9 cellular contexts compared by ENCODE assay signal in genomic region chr9:133029994-133030316, GRCh38. TPM values are rescaled to one million over a fixed set of nuclear protein-coding genes. Genes with fewer than 3 reads are reported as not detected.
DNase-seq lines count a peak whose midpoint lies in the region; ATAC-seq and TF ChIP-seq lines count a peak whose summit lies in the region.
"Had no signal": no experiment of that assay in that cellular context is flagged by ENCODE, and none has a peak within 500 bp of the region (broad histone marks: within the 10 kb centered on the region; RNA-seq: fewer than 3 reads in every experiment).

No MANE protein-coding gene starts in this region.

- H3K36me3 ChIP-seq in GM06990 (ENCODE audit: control insufficient read depth, insufficient read depth, low read length), result peaks cover 2% of the 10 kb centered on the region; the same call in 1 of the 2 replicates
- H3K36me3 ChIP-seq in breast epithelium, result no peaks in the 10 kb centered on the region

- no peaks in the 10 kb centered on the region for H3K9me3 ChIP-seq in breast epithelium

- H3K4me3 ChIP-seq in GM06990 (replicated peaks; ENCODE audit: low read depth, low read length) (peak overlapping the region; percentile 89), breast epithelium (peak overlapping the region; percentile 91 to 97 (median 95))

- intact Hi-C loops in breast epithelium (cut with DNase I; ENCODE audit: low total_unique reads), result no loop called here

- peaks cover 14% of the 10 kb centered on the region for H3K36me3 Mint-ChIP-seq in mesothelial cell of epicardium

- POLR2A ChIA-PET in HEK293T (lab: Yijun Ruan, JAX), result interaction anchor here (0.7 to 1.7 kb wide), 19 partner anchors 8 to 429 kb away, joined by 3 to 20 read pairs (median 4); no protein-coding TSS in a partner anchor

- peaks cover 25% of the 10 kb centered on the region for H3K4me1 Mint-ChIP-seq in mesothelial cell of epicardium

- ATAC-seq in HG03280 (IDR thresholded peaks at IDR 0.05; ENCODE audit: unreplicated experiment), result peak; percentile 9

- CTCF ChIA-PET in HEK293T (lab: Yijun Ruan, JAX), result interaction anchor here (1.1 kb wide), 1 partner anchor 8 kb away, joined by 13 read pairs; no protein-coding TSS in a partner anchor

- no peak for TF ChIP-seq POLR2A in breast epithelium (IDR thresholded peaks at IDR 0.05)

- H3K9me3 Mint-ChIP-seq in mesothelial cell of epicardium, result no peaks in the 10 kb centered on the region

- peak overlapping the region; percentile 98 for H3K4me3 Mint-ChIP-seq in mesothelial cell of epicardium

- no peak for TF ChIP-seq CTCF in GM06990 (IDR thresholded peaks at IDR 0.05; ENCODE audit: insufficient read depth, low read length, poor library complexity, severe bottlenecking)
- TF ChIP-seq CTCF in breast epithelium (IDR thresholded peaks at IDR 0.05), result no peak
- no peak for TF ChIP-seq CTCF in mesothelial cell of epicardium (IDR thresholded peaks at IDR 0.05; ENCODE audit: unreplicated experiment)
- no peak for TF ChIP-seq CTCF in GM13977 (IDR thresholded peaks at IDR 0.05; ENCODE audit: extremely low read depth, insufficient read depth, missing control alignments)

- no peak for DNase-seq in GM06990 (ENCODE audit: extremely low read depth, insufficient read length)
- no peak for DNase-seq in breast epithelium (ENCODE audit: low spot score in 2 of 2)
- no peak for DNase-seq in mesothelial cell of epicardium (ENCODE audit: low spot score in 2 of 2, unreplicated experiment in 2 of 2)
- no peak for DNase-seq in HEK293T (ENCODE audit: extremely low spot score)
- DNase-seq in stimulated activated naive CD4-positive, alpha-beta T cell treated with Interleukin-2 at 50 U/mL for 16 hours (lab: John Stamatoyannopoulos, UW), result no peak
- DNase-seq in GM13977 (ENCODE audit: low spot score), result no peak
- DNase-seq in stimulated activated CD4-positive, alpha-beta T cell treated with anti-CD3 and anti-CD28 coated beads, Interleukin-12 subunit alpha, Interleukin-12 subunit beta, amount 100 ng/mL, for 4 hours, result no peak

- peaks cover 13% of the 10 kb centered on the region for H3K27me3 Mint-ChIP-seq in mesothelial cell of epicardium (ENCODE audit: low read depth)

- H3K27ac ChIP-seq in breast epithelium, result peak overlapping the region; percentile 88 to 93

- H3K27ac Mint-ChIP-seq in mesothelial cell of epicardium, result peak overlapping the region; percentile 99

- peaks cover 3 to 12% of the 10 kb centered on the region in 2 donors for H3K4me1 ChIP-seq in breast epithelium

- H3K27me3 ChIP-seq in GM06990 (replicated peaks; ENCODE audit: control insufficient read depth, insufficient read depth, low read length) (no peaks in the 10 kb centered on the region), breast epithelium (no peaks in the 10 kb centered on the region)

- in situ Hi-C loops in GM13977 (cut with MboI; ENCODE audit: low pct_unique_long_range_greater_than_20kb, low sequenced_read_pairs, unreplicated experiment), result no loop called here

TF ChIP-seq in HEK293T, 16 proteins besides CTCF, POLR2A, EP300 and RAD21:
- TF ChIP-seq ZNF384 (IDR thresholded peaks at IDR 0.05), result no peak
- TF ChIP-seq LEF1 (IDR thresholded peaks at IDR 0.05; ENCODE audit: borderline replicate concordance), result no peak
- no peak for TF ChIP-seq L3MBTL2 (conservative IDR thresholded peaks at IDR 0.05)
- no peak for TF ChIP-seq SUZ12 (IDR thresholded peaks at IDR 0.05)
- no peak for TF ChIP-seq FOXM1 (IDR thresholded peaks at IDR 0.05; ENCODE audit: borderline replicate concordance)
- TF ChIP-seq FOXK2 (IDR thresholded peaks at IDR 0.05), result no peak
- no peak for TF ChIP-seq TARDBP (IDR thresholded peaks at IDR 0.05)
- no peak for TF ChIP-seq ARNT (IDR thresholded peaks at IDR 0.05)
TF ChIP-seq in HEK293T: peak in this region for 0.

RNA-seq across cellular contexts. Expression of gene GTF3C5, which starts 0.8 kb away (rescaled TPM):
- 10 to 100 TPM; 43.8 to 74.4 (median 68.2) TPM for total RNA-seq in breast epithelium
- total RNA-seq in mesothelial cell of epicardium, result 80.0 to 85.3 TPM (median 80.2 TPM) in 3 replicates

RNA-seq across cellular contexts. Expression of gene CEL, which starts 31.8 kb away (rescaled TPM):
- under 1 TPM; 0.29 to 0.98 (median 0.32) TPM for total RNA-seq in breast epithelium
- 4.3 to 5.0 TPM (median 4.6 TPM) in 3 replicates for total RNA-seq in mesothelial cell of epicardium

RNA-seq across cellular contexts. Expression of gene GFI1B, which starts 51.5 kb away (rescaled TPM):
- total RNA-seq in breast epithelium (not detected), mesothelial cell of epicardium (not detected in 3 replicates)
- total RNA-seq: RPMI7951 had no signal
